ENCODE assay signal across 13 cellular contexts in genomic region chr1:167532964-167533824, GRCh38. TPM values are rescaled to one million over a fixed set of nuclear protein-coding genes. Genes with fewer than 3 reads are reported as not detected.
DNase-seq lines count a peak whose midpoint lies in the region; ATAC-seq and TF ChIP-seq lines count a peak whose summit lies in the region.
"Had no signal": no experiment of that assay in that cellular context is flagged by ENCODE, and none has a peak within 500 bp of the region (broad histone marks: within the 10 kb centered on the region; RNA-seq: fewer than 3 reads in every experiment).

No MANE protein-coding gene starts in this region.

- no peaks in the 10 kb centered on the region for H3K36me3 Mint-ChIP-seq in neural crest cell (ENCODE audit: low read depth)

- H3K4me3 Mint-ChIP-seq in neural crest cell = no peak overlapping the region
- H3K4me3 Mint-ChIP-seq: dendritic cell treated with granulocyte-macrophage colony-stimulating factor and Interleukin-4, amounts not matched to agents 40 ng/mL and 50 ng/mL, for 4 days had no signal

- peak; percentile 55 for DNase-seq in esophagus muscularis mucosa (ENCODE audit: extremely low spot score)
- peak; percentile 26 for DNase-seq in neural crest cell (ENCODE audit: low read depth, low spot score)
- DNase-seq in NCI-H1092 treated with DMSO at 0.1 percent for 48 hours (lab: John Stamatoyannopoulos, UW) = no peak
- DNase-seq in NCI-H1105 (lab: John Stamatoyannopoulos, UW) = no peak
- DNase-seq in globus pallidus (ENCODE audit: low spot score) = no peak

- intact Hi-C loops in esophagus muscularis mucosa (cut with DNase I) = loop anchor here (2.0 to 10.0 kb wide), 4 partner anchors 131 to 628 kb away; no protein-coding TSS in a partner anchor

- H3K36me3 ChIP-seq in esophagus muscularis mucosa = peaks cover 0 to 3% (median 0%) of the 10 kb centered on the region in 4 donors
- H3K36me3 ChIP-seq: BLaER1, esophagus squamous epithelium, pancreas, thyroid gland had no signal

- peak overlapping the region; percentile 62 for H3K27ac Mint-ChIP-seq in neural crest cell (ENCODE audit: unreplicated experiment)
- H3K27ac Mint-ChIP-seq: dendritic cell treated with granulocyte-macrophage colony-stimulating factor and Interleukin-4, amounts not matched to agents 40 ng/mL and 50 ng/mL, for 4 days had no signal

- no peaks in the 10 kb centered on the region for H3K9me3 Mint-ChIP-seq in neural crest cell
- H3K9me3 Mint-ChIP-seq: dendritic cell treated with granulocyte-macrophage colony-stimulating factor and Interleukin-4, amounts not matched to agents 40 ng/mL and 50 ng/mL, for 4 days had no signal

- H3K27me3 ChIP-seq in esophagus muscularis mucosa = no peaks in the 10 kb centered on the region
- H3K27me3 ChIP-seq: BLaER1, esophagus squamous epithelium, pancreas, thyroid gland had no signal

- no peak overlapping the region for H3K4me3 ChIP-seq in esophagus muscularis mucosa
- H3K4me3 ChIP-seq: BLaER1, esophagus squamous epithelium, pancreas, thyroid gland had no signal

- no peaks in the 10 kb centered on the region for H3K27me3 Mint-ChIP-seq in neural crest cell (ENCODE audit: low read depth)
- H3K27me3 Mint-ChIP-seq: dendritic cell treated with granulocyte-macrophage colony-stimulating factor and Interleukin-4, amounts not matched to agents 40 ng/mL and 50 ng/mL, for 4 days had no signal

- TF ChIP-seq EP300 in esophagus muscularis mucosa (IDR thresholded peaks at IDR 0.05) = no peak

- TF ChIP-seq POLR2A in esophagus muscularis mucosa (IDR thresholded peaks at IDR 0.05; ENCODE audit: low read depth) = no peak

- peaks cover 5% of the 10 kb centered on the region for H3K4me1 Mint-ChIP-seq in neural crest cell

- WGBS in esophagus muscularis mucosa = 77% methylated on average over 6 of the region's 6 CpGs

- ATAC-seq in GM19351 (IDR thresholded peaks at IDR 0.05; ENCODE audit: unreplicated experiment) = peak; percentile 13
- ATAC-seq in HG03159 (IDR thresholded peaks at IDR 0.05; ENCODE audit: unreplicated experiment) = peak; percentile 10

- no peaks in the 10 kb centered on the region for H3K9me3 ChIP-seq in esophagus muscularis mucosa
- H3K9me3 ChIP-seq: BLaER1, esophagus squamous epithelium, pancreas, thyroid gland had no signal

- no peak for TF ChIP-seq CTCF in esophagus muscularis mucosa (IDR thresholded peaks at IDR 0.05)
- TF ChIP-seq CTCF in neural crest cell (conservative IDR thresholded peaks at IDR 0.05) = no peak

- H3K4me1 ChIP-seq in esophagus muscularis mucosa = peaks cover 5 to 13% (median 10%) of the 10 kb centered on the region in 4 donors
- H3K4me1 ChIP-seq: BLaER1, thyroid gland had no signal

- no peak overlapping the region for H3K27ac ChIP-seq in esophagus muscularis mucosa (replicated peaks in 1 of 4)
- H3K27ac ChIP-seq: BLaER1, esophagus squamous epithelium, HL-60, pancreas, thyroid gland had no signal

RNA-seq across cellular contexts. Expression of gene CD247, which starts 14.9 kb away (rescaled TPM):
- total RNA-seq in esophagus muscularis mucosa (1 to 10 TPM in 1 of 4 donors, under 1 TPM in 2, not detected in 1; 0.26 to 2.0 (median 0.52) TPM), neural crest cell (2.8 and 3.9 TPM in 2 replicates)

RNA-seq across cellular contexts. Expression of gene CREG1, which starts 20.4 kb away (rescaled TPM):
- total RNA-seq in esophagus muscularis mucosa (100 to 1,000 TPM; 121 to 203 (median 158) TPM), neural crest cell (24.1 and 25.6 TPM in 2 replicates)

Comparison
In these comparisons a context has a peak if more than half of its experiments do, and no peak if none do; other contexts are left out.
1. DNase-seq: peak in esophagus muscularis mucosa (single experiment) and neural crest cell (single experiment); none in NCI-H1092 treated with DMSO at 0.1 percent for 48 hours (single experiment), NCI-H1105 (single experiment) and globus pallidus (single experiment).